ENCODE assay signal across 29 cellular contexts in genomic region chr5:109448838-109449237, GRCh38.
"Had no signal": no experiment of that assay in that cellular context is flagged by ENCODE, and none has a peak within 500 bp of the region (broad histone marks: within the 10 kb centered on the region; RNA-seq: fewer than 3 reads in every experiment).

No MANE protein-coding gene starts in this region.

- DNase-seq: cortex of kidney; effector memory CD8-positive, alpha-beta T cell; foreskin fibroblast; heart left ventricle; left cardiac atrium; left lung; mesendoderm; midbrain; naive thymus-derived CD4-positive, alpha-beta T cell; stimulated activated CD4-positive, alpha-beta T cell treated with anti-CD3 and anti-CD28 coated beads, Interleukin-12 subunit alpha, Interleukin-12 subunit beta, amount 100 ng/mL, for 4 hours; stimulated activated CD4-positive, alpha-beta T cell treated with anti-CD3 and anti-CD28 coated beads, Interleukin-1b, Interleukin-23, amount 100 ng/mL, for 48 hours; stimulated activated CD4-positive, alpha-beta T cell treated with anti-CD3 and anti-CD28 coated beads, Interleukin-4, amount 100 ng/mL, for 1 hour; stimulated activated CD8-positive, alpha-beta memory T cell treated with anti-CD3 and anti-CD28 coated beads, Interleukin-4, amount 100 ng/mL, for 48 hours; stimulated activated naive CD4-positive, alpha-beta T cell; stimulated activated naive CD8-positive, alpha-beta T cell treated with anti-CD3 and anti-CD28 coated beads, Interleukin-15, amount 100 ng/mL, for 72 hours; transverse colon; upper lobe of right lung; uterus had no signal

- H3K9ac ChIP-seq: neural progenitor cell, parathyroid adenoma had no signal

- H3K9me3 ChIP-seq: gastroesophageal sphincter, heart left ventricle, left lung, right atrium auricular region, suprapubic skin, transverse colon, upper lobe of right lung, uterus had no signal

- H2AFZ ChIP-seq: hepatocyte, neural progenitor cell had no signal

- H3K27ac Mint-ChIP-seq: effector memory CD8-positive, alpha-beta T cell; naive thymus-derived CD4-positive, alpha-beta T cell; nephron; neural progenitor cell; progenitor cell of endocrine pancreas; stimulated activated naive CD8-positive, alpha-beta T cell treated with anti-CD3 and anti-CD28 coated beads, Interleukin-15, amount 100 ng/mL, for 72 hours had no signal

- H3K4me3 Mint-ChIP-seq: effector memory CD8-positive, alpha-beta T cell; naive thymus-derived CD4-positive, alpha-beta T cell; nephron; neural progenitor cell; stimulated activated naive CD8-positive, alpha-beta T cell treated with anti-CD3 and anti-CD28 coated beads, Interleukin-15, amount 100 ng/mL, for 72 hours had no signal

- H3K36me3 ChIP-seq: gastroesophageal sphincter, heart left ventricle, left lung, neural progenitor cell, right atrium auricular region, suprapubic skin, transverse colon, upper lobe of right lung, uterus had no signal

- H3K27me3 ChIP-seq: gastroesophageal sphincter, heart left ventricle, hepatocyte, left lung, neural progenitor cell, right atrium auricular region, suprapubic skin, transverse colon, upper lobe of right lung, uterus had no signal

- H3K27ac ChIP-seq: epithelial cell of prostate, gastroesophageal sphincter, heart left ventricle, hepatocyte, left lung, neural progenitor cell, parathyroid adenoma, right atrium auricular region, suprapubic skin, transverse colon, upper lobe of right lung, uterus had no signal

- H3K27me3 Mint-ChIP-seq: progenitor cell of endocrine pancreas had no signal

- H3K4me2 ChIP-seq: hepatocyte, neural progenitor cell, smooth muscle cell had no signal

- H3K36me3 Mint-ChIP-seq: neural progenitor cell had no signal

- H3K4me1 ChIP-seq: left lung, right atrium auricular region, upper lobe of right lung, uterus had no signal

- H3K9me3 Mint-ChIP-seq: effector memory CD8-positive, alpha-beta T cell; stimulated activated naive CD8-positive, alpha-beta T cell treated with anti-CD3 and anti-CD28 coated beads, Interleukin-15, amount 100 ng/mL, for 72 hours had no signal

- FAIRE-seq: endometrium had no signal

- H3K4me3 ChIP-seq: gastroesophageal sphincter, heart left ventricle, hepatocyte, left lung, neural progenitor cell, right atrium auricular region, smooth muscle cell, suprapubic skin, transverse colon, upper lobe of right lung, uterus had no signal

- H3K79me2 ChIP-seq: hepatocyte, parathyroid adenoma had no signal

- H3K4me1 Mint-ChIP-seq: naive thymus-derived CD4-positive, alpha-beta T cell had no signal
